9 cellular contexts compared by ENCODE assay signal in genomic region chr10:76311752-76312699, GRCh38.
A peak's percentile ranks its signal among the peaks of the same experiment; 100 is the strongest.
DNase-seq lines count a peak whose midpoint lies in the region; ATAC-seq, FAIRE-seq and TF ChIP-seq lines count a peak whose summit lies in the region.
"Had no signal": no experiment of that assay in that cellular context is flagged by ENCODE, and none has a peak within 500 bp of the region (broad histone marks: within the 10 kb centered on the region; RNA-seq: fewer than 3 reads in every experiment).

No MANE protein-coding gene starts in this region.

- no peaks in the 10 kb centered on the region for H3K27me3 ChIP-seq in pancreas
- H3K27me3 ChIP-seq: neutrophil had no signal

- intact Hi-C loops in pancreas (cut with DNase I): loop anchor here in 1 of 3 donors (10.0 kb wide), 1 partner anchor 917 kb away; no protein-coding TSS in a partner anchor

- whole genome bisulfite sequencing in pancreas, 2 donors: 68 to 80% methylated on average over 5 of the region's 5 CpGs

- DNase-seq in DMS153 (lab: John Stamatoyannopoulos, UW) (peak; percentile 28), DMS153 treated with DMSO at 0.1 percent for 48 hours (lab: John Stamatoyannopoulos, UW; ENCODE audit: unreplicated experiment) (no peak), MV-4-11 (lab: John Stamatoyannopoulos, UW) (peak; percentile 32), dermis blood vessel endothelial cell (peak; percentile 34), pancreas (peak in 3 of 6 donors; percentile 20 to 36 (median 31)), hippocampal formation (lab: John Stamatoyannopoulos, UW) (no peak)

- no peak overlapping the region for H3K27ac ChIP-seq in pancreas
- H3K27ac ChIP-seq: neutrophil had no signal

- peaks cover 0 to 4% (median 0%) of the 10 kb centered on the region in 3 donors for H3K4me1 ChIP-seq in pancreas

- FAIRE-seq in pancreas (lab: Jason Lieb, UNC): no peak

- H3K9me3 ChIP-seq in pancreas: no peaks in the 10 kb centered on the region
- H3K9me3 ChIP-seq: neutrophil had no signal

- H3K4me3 ChIP-seq in pancreas: no peak overlapping the region

- peak in 1 of 4 donors; percentile 30 for TF ChIP-seq CTCF in pancreas (IDR thresholded peaks at IDR 0.05)

- ATAC-seq in GM21528 (IDR thresholded peaks at IDR 0.05; ENCODE audit: low FRiP score, unreplicated experiment) (peak; percentile 64), pancreas (peak; percentile 72 to 96 (median 90)), GM21717 (IDR thresholded peaks at IDR 0.05; ENCODE audit: unreplicated experiment) (no peak)

- H3K36me3 ChIP-seq in pancreas: no peaks in the 10 kb centered on the region
- H3K36me3 ChIP-seq: neutrophil had no signal

Comparison
In these comparisons a context has a peak if more than half of its experiments do, and no peak if none do; other contexts are left out.
1. DNase-seq: peak in DMS153 (single experiment), MV-4-11 (single experiment) and dermis blood vessel endothelial cell (single experiment); none in DMS153 treated with DMSO at 0.1 percent for 48 hours (single experiment) and hippocampal formation (0 of 2).